10 cellular contexts compared by ENCODE assay signal in the genomic region with DNA sequence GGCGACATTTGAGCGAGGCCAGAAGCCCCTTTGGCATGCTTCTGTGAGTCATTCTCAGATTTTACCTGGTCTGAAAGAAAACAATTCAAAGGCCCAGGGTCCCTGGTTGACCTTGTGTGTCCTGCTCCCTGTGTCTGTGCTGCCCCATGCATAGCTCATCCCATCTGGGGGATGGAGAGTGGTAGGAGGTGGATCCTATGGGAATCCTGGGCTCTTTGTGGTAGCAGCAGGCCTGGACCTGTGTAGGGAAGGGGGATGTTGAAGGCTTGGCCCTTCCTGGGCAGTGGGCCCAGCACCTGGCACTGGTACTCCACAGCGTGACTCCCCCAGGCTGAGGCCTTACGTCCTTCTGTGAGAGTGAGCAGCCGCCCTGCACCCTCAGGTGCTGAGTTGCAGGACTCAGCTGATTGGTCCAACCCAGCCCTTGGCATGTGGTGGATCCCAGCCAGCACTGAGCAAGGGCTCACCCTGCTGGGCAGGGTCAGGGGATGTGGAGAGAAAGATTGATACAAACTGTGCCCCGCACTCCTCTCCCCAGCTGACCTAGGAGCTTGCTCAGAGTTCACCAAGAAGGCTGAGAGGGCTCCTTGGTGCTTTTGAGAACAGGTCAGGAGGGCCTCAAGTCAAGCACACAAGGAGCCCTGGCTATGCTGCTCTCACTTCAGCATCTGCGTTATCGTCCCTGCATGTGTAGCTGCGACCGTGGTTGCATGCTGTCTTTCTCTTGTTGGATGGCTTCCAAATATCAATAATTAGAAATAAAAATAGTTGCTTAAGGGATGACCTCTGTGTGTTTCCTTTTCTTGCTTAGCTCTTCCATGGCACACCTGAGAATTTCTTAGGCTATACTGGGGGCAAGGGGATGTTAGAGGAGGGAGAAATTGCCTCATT. TPM values are rescaled to one million over a fixed set of nuclear protein-coding genes. Genes with fewer than 3 reads are reported as not detected.
DNase-seq lines count a peak whose midpoint lies in the region; ATAC-seq and TF ChIP-seq lines count a peak whose summit lies in the region.
"Had no signal": no experiment of that assay in that cellular context is flagged by ENCODE, and none has a peak within 500 bp of the region (broad histone marks: within the 10 kb centered on the region; RNA-seq: fewer than 3 reads in every experiment).

No MANE protein-coding gene starts in this region.

- H2AFZ ChIP-seq in HCT116 (ENCODE audit: low read depth, low read length, poor library complexity, severe bottlenecking), result no peak overlapping the region
- H2AFZ ChIP-seq in OCI-LY1 (ENCODE audit: low read length), result no peak overlapping the region
- no peak overlapping the region for H2AFZ ChIP-seq in MM.1S (ENCODE audit: low read length)

- TF ChIP-seq RAD21 in HCT116 (IDR thresholded peaks at IDR 0.05; ENCODE audit: low read depth), result peak; percentile 76

- POLR2A ChIA-PET in HCT116 (lab: Charles Lee), result no interaction called here

- BruUV-seq in HCT116 (replicated peaks; lab: Mats Ljungman, UMichigan), result no TSS peak

- H4K20me1 ChIP-seq in HCT116 (ENCODE audit: insufficient read depth) (no peaks in the 10 kb centered on the region), OCI-LY1 (ENCODE audit: insufficient read depth, low read length) (no peaks in the 10 kb centered on the region), MM.1S (ENCODE audit: insufficient read depth, low read length) (no peaks in the 10 kb centered on the region)

- ATAC-seq in HCT116, result peak; percentile 85
- ATAC-seq in HG03025 (IDR thresholded peaks at IDR 0.05; ENCODE audit: low FRiP score, unreplicated experiment), result no peak

- H3K4me1 ChIP-seq in HCT116 (ENCODE audit: control insufficient read depth in 1 of 2, insufficient read depth in 2 of 2, low read length in 2 of 2) (peaks cover 12 to 21% of the 10 kb centered on the region in 2 experiments; a peak in 3 of 4 replicates), OCI-LY1 (ENCODE audit: insufficient read depth, low read length, severe bottlenecking) (peaks cover 21% of the 10 kb centered on the region), prostate gland (replicated peaks) (no peaks in the 10 kb centered on the region), MM.1S (ENCODE audit: low read length) (no peaks in the 10 kb centered on the region)

- H3K4me2 ChIP-seq in HCT116 (ENCODE audit: low read length), result peak overlapping the region; percentile 47
- no peak overlapping the region for H3K4me2 ChIP-seq in OCI-LY1 (ENCODE audit: low read length)
- no peak overlapping the region for H3K4me2 ChIP-seq in MM.1S (ENCODE audit: low read depth, low read length)

- H3F3A ChIP-seq in OCI-LY1 (ENCODE audit: insufficient read depth, low read length) (no peaks in the 10 kb centered on the region), MM.1S (ENCODE audit: insufficient read depth, low read length) (no peaks in the 10 kb centered on the region)

- DNase-seq in HCT116 (ENCODE audit: low read depth, low spot score), result peak; percentile 24
- DNase-seq in fibroblast of villous mesenchyme (ENCODE audit: low read depth), result no peak
- DNase-seq in prostate gland (ENCODE audit: low spot score), result peak; percentile 42
- DNase-seq in MM.1S, result no peak
- DNase-seq in NCI-H1417 (lab: John Stamatoyannopoulos, UW), result no peak
- DNase-seq in NCI-H2171 treated with DMSO at 0.1 percent for 48 hours (lab: John Stamatoyannopoulos, UW), result no peak
- DNase-seq: DMS153, NCI-H1930 had no signal

- 61% methylated on average over 9 of the region's 10 CpGs for WGBS in prostate gland

- H3K9ac ChIP-seq in HCT116 (ENCODE audit: low read length) (no peak overlapping the region), OCI-LY1 (ENCODE audit: low read length) (no peak overlapping the region), MM.1S (ENCODE audit: low read length) (no peak overlapping the region)

- H3K79me2 ChIP-seq in HCT116 (ENCODE audit: insufficient read depth, low read length), result no peaks in the 10 kb centered on the region
- H3K79me2 ChIP-seq in OCI-LY1 (ENCODE audit: insufficient read depth, low read length), result no peaks in the 10 kb centered on the region
- no peaks in the 10 kb centered on the region for H3K79me2 ChIP-seq in MM.1S (ENCODE audit: low read length)

- CTCF ChIA-PET in HCT116 (lab: Charles Lee), result interaction anchor here (1.4 to 2.1 kb wide), 3 partner anchors 33 to 341 kb away, joined by 6 to 39 read pairs (median 7); partner anchors contain the start of gene MAPKBP1

- no peaks in the 10 kb centered on the region for H3K9me2 ChIP-seq in HCT116 (ENCODE audit: insufficient read depth)
- no peaks in the 10 kb centered on the region for H3K9me2 ChIP-seq in OCI-LY1 (ENCODE audit: low read depth, low read length)
- H3K9me2 ChIP-seq in MM.1S (replicated peaks; ENCODE audit: insufficient read depth, low read length), result no peaks in the 10 kb centered on the region

- H3K4me3 ChIP-seq in HCT116 (replicated peaks in 1 of 2; ENCODE audit: low read depth in 1 of 2, low read length in 2 of 2) (no peak overlapping the region), OCI-LY1 (ENCODE audit: low read depth, low read length, poor library complexity, severe bottlenecking) (no peak overlapping the region), fibroblast of villous mesenchyme (ENCODE audit: low read depth, low read length) (no peak overlapping the region), prostate gland (no peak overlapping the region), MM.1S (ENCODE audit: low read length) (no peak overlapping the region)

- H3K27ac ChIP-seq in HCT116 (ENCODE audit: low read depth, low read length) (no peak overlapping the region), OCI-LY1 (ENCODE audit: low read depth, low read length, poor library complexity, severe bottlenecking) (no peak overlapping the region), prostate gland (no peak overlapping the region), MM.1S (ENCODE audit: low read length) (no peak overlapping the region)

- no peaks in the 10 kb centered on the region for H3K9me3 ChIP-seq in HCT116 (ENCODE audit: control insufficient read depth in 1 of 2, insufficient read depth in 1 of 2, low read depth in 1 of 2, low read length in 2 of 2)
- H3K9me3 ChIP-seq in OCI-LY1 (ENCODE audit: low read length), result peaks cover under 1% of the 10 kb centered on the region; the same call in 1 of the 2 replicates
- no peaks in the 10 kb centered on the region for H3K9me3 ChIP-seq in prostate gland
- H3K9me3 ChIP-seq in MM.1S (replicated peaks; ENCODE audit: insufficient read depth, low read length), result no peaks in the 10 kb centered on the region

- no peak for TF ChIP-seq POLR2A in HCT116 (IDR thresholded peaks at IDR 0.05; ENCODE audit: borderline replicate concordance, extremely low read depth, insufficient read depth, insufficient read length)
- no peak for TF ChIP-seq POLR2A in prostate gland (IDR thresholded peaks at IDR 0.05)

- RAD21 ChIA-PET in HCT116 (lab: Charles Lee; ENCODE audit: low non-redundant PET in 1 of 2, low total read pairs in 2 of 2, uncharacterized antibody in 2 of 2, unreplicated experiment in 2 of 2), result interaction anchor here (0.6 to 1.5 kb wide), 5 partner anchors 22 to 290 kb away, joined by 3 to 12 read pairs (median 4); partner anchors contain the start of gene MAPKBP1 (in 2 of the 2)

- intact Hi-C loops in HCT116 (cut with micrococcal nuclease), result no loop called here
- intact Hi-C loops in prostate gland (cut with DNase I), result no loop called here

- H3K27me3 ChIP-seq in HCT116 (ENCODE audit: insufficient read depth, low read length), result no peaks in the 10 kb centered on the region
- H3K27me3 ChIP-seq in OCI-LY1 (ENCODE audit: insufficient read depth, low read length), result no peaks in the 10 kb centered on the region
- H3K27me3 ChIP-seq in prostate gland (replicated peaks; ENCODE audit: insufficient read depth), result no peaks in the 10 kb centered on the region
- H3K27me3 ChIP-seq in MM.1S (replicated peaks; ENCODE audit: insufficient read depth, low read length), result no peaks in the 10 kb centered on the region

- TF ChIP-seq CTCF in HCT116 (IDR thresholded peaks at IDR 0.05 in 2 of 3, conservative IDR thresholded peaks at IDR 0.05 in 1 of 3; ENCODE audit: borderline replicate concordance in 1 of 3, insufficient read depth in 1 of 3, low read depth in 2 of 3, low read length in 2 of 3), result peak; percentile 24 to 57 (median 32); a peak in 4 of 6 replicates
- peak; percentile 34; the same call in 1 of the 2 replicates for TF ChIP-seq CTCF in OCI-LY1 (IDR thresholded peaks at IDR 0.05; ENCODE audit: low read length)
- peak; percentile 2 for TF ChIP-seq CTCF in fibroblast of villous mesenchyme (IDR thresholded peaks at IDR 0.05; ENCODE audit: insufficient read depth, low read depth, low read length)
- peak in 1 of 4 experiments; percentile 48 for TF ChIP-seq CTCF in prostate gland (IDR thresholded peaks at IDR 0.05)
- no peak for TF ChIP-seq CTCF in MM.1S (IDR thresholded peaks at IDR 0.05; ENCODE audit: low read length)

- 0 out of 4 replicates have a peak, but pooled peaks cover 0 to 3% of the 10 kb centered on the region in 2 experiments for H3K36me3 ChIP-seq in HCT116 (ENCODE audit: control insufficient read depth in 1 of 2, insufficient read depth in 2 of 2, low read length in 2 of 2)
- peaks cover 3% of the 10 kb centered on the region for H3K36me3 ChIP-seq in OCI-LY1 (ENCODE audit: insufficient read depth, low read length)
- H3K36me3 ChIP-seq in prostate gland, result no peaks in the 10 kb centered on the region
- no peaks in the 10 kb centered on the region for H3K36me3 ChIP-seq in MM.1S (replicated peaks; ENCODE audit: insufficient read depth, low read length)

TF ChIP-seq in HCT116, 20 proteins besides CTCF, POLR2A, EP300 and RAD21:
- TF ChIP-seq EGR1 (IDR thresholded peaks at IDR 0.05; ENCODE audit: low read depth) (no peak), EZH2 (IDR thresholded peaks at IDR 0.05) (no peak), POLR2AphosphoS5 (IDR thresholded peaks at IDR 0.05; ENCODE audit: low read depth, low read length) (no peak)

RNA-seq across cellular contexts. Expression of gene JMJD7, which starts 21.4 kb away (rescaled TPM):
- total RNA-seq in HCT116 (2021; ENCODE audit: unreplicated experiment), result 13.5 TPM
- polyA plus RNA-seq in HCT116 (2012), result 13.3 and 18.3 TPM in 2 replicates
- 2.2 and 3.5 TPM in 2 replicates for total RNA-seq in fibroblast of villous mesenchyme
- 10 to 100 TPM; 20.7 to 56.6 TPM for total RNA-seq in prostate gland

RNA-seq across cellular contexts. Expression of gene PLA2G4B, which starts 32.1 kb away (rescaled TPM):
- 4.7 TPM for total RNA-seq in HCT116 (2021; ENCODE audit: unreplicated experiment)
- polyA plus RNA-seq in HCT116 (2012), result 5.6 and 6.4 TPM in 2 replicates
- total RNA-seq in fibroblast of villous mesenchyme, result 0.97 and 1.3 TPM in 2 replicates
- 1 to 10 TPM; 1.5 to 7.6 TPM for total RNA-seq in prostate gland

RNA-seq across cellular contexts. Expression of gene MAPKBP1, which starts 32.3 kb away (rescaled TPM):
- 21.3 TPM for total RNA-seq in HCT116 (2021; ENCODE audit: unreplicated experiment)
- polyA plus RNA-seq in HCT116 (2012), result 9.6 and 10.7 TPM in 2 replicates
- total RNA-seq in fibroblast of villous mesenchyme, result 30.9 and 36.7 TPM in 2 replicates
- 10 to 100 TPM; 17.4 to 62.8 TPM for total RNA-seq in prostate gland

Comparison
In these comparisons a context has a peak if more than half of its experiments do, and no peak if none do; other contexts are left out.
1. DNase-seq: peak in HCT116 (single experiment) and prostate gland (single experiment); none in fibroblast of villous mesenchyme (single experiment), MM.1S (single experiment), NCI-H1417 (0 of 3) and NCI-H2171 treated with DMSO at 0.1 percent for 48 hours (single experiment).